ENCODE assay signal across 8 cellular contexts in genomic region chr15:69462493-69463181, GRCh38. TPM values are rescaled to one million over a fixed set of nuclear protein-coding genes. Genes with fewer than 3 reads are reported as not detected.
A peak's percentile ranks its signal among the peaks of the same experiment; 100 is the strongest.
DNase-seq lines count a peak whose midpoint lies in the region; TF ChIP-seq lines count a peak whose summit lies in the region.

No MANE protein-coding gene starts in this region.

- no peaks in the 10 kb centered on the region for H3K27me3 ChIP-seq in GM06990 (replicated peaks; ENCODE audit: control insufficient read depth, insufficient read depth, low read length)

- TF ChIP-seq POLR2A in NB4 (IDR thresholded peaks at IDR 0.05; ENCODE audit: extremely low read depth, insufficient read length), result peak; percentile 48

- H3K36me3 ChIP-seq in GM06990 (ENCODE audit: control insufficient read depth, insufficient read depth, low read length), result no peaks in the 10 kb centered on the region

- peak overlapping the region; percentile 58 for H3K4me3 ChIP-seq in GM06990 (replicated peaks; ENCODE audit: low read depth, low read length)
- H3K4me3 ChIP-seq in HFF-Myc (replicated peaks; ENCODE audit: low read depth, low read length), result peak overlapping the region; percentile 47
- peak overlapping the region; percentile 61 for H3K4me3 ChIP-seq in NB4 (ENCODE audit: low read depth, low read length)

- peak; percentile 91 for TF ChIP-seq CTCF in GM06990 (IDR thresholded peaks at IDR 0.05; ENCODE audit: insufficient read depth, low read length, poor library complexity, severe bottlenecking)
- peak; percentile 88 for TF ChIP-seq CTCF in HFF-Myc (IDR thresholded peaks at IDR 0.05; ENCODE audit: low read depth, low read length, missing control alignments)
- peak; percentile 74 for TF ChIP-seq CTCF in NB4 (IDR thresholded peaks at IDR 0.05; ENCODE audit: low read depth, low read length)

- peak; percentile 93 for DNase-seq in GM06990 (ENCODE audit: extremely low read depth, insufficient read length)
- peak; percentile 95 for DNase-seq in HFF-Myc (ENCODE audit: extremely low read depth, low read depth)
- peak; percentile 96 for DNase-seq in NB4 (ENCODE audit: low read depth)
- peak; percentile 95 for DNase-seq in SK-N-DZ (ENCODE audit: low spot score)
- DNase-seq in activated naive CD4-positive, alpha-beta T cell treated with anti-CD3 and anti-CD28 coated beads, Interleukin-2, amount 50 U/mL, for 16 hours, result peak; percentile 91
- peak; percentile 95 for DNase-seq in globus pallidus (ENCODE audit: low spot score)
- peak; percentile 98 for DNase-seq in non-pigmented ciliary epithelial cell (ENCODE audit: low read depth)
- peak; percentile 97 for DNase-seq in superior temporal gyrus (ENCODE audit: extremely low spot score)

RNA-seq across cellular contexts. Expression of gene RPLP1, which starts 10.0 kb away (rescaled TPM):
- 308 and 321 TPM in 2 replicates for polyA plus RNA-seq in SK-N-DZ (2014; cell fraction: cytosol; rRNA removed)
- 179 and 197 TPM in 2 replicates for polyA plus RNA-seq in SK-N-DZ (2014; cell fraction: nucleus; rRNA removed)

RNA-seq across cellular contexts. Expression of gene KIF23, which starts 48.5 kb away (rescaled TPM):
- 68.6 and 79.6 TPM in 2 replicates for polyA plus RNA-seq in SK-N-DZ (2014; cell fraction: cytosol; rRNA removed)
- polyA plus RNA-seq in SK-N-DZ (2014; cell fraction: nucleus; rRNA removed), result 194 and 199 TPM in 2 replicates

Comparison
In these comparisons a context has a peak if more than half of its experiments do, and no peak if none do; other contexts are left out.
1. Peak in every context shown above with its lines: DNase-seq and H3K4me3 ChIP-seq.